ENCODE assay signal across 8 cellular contexts in the genomic region with DNA sequence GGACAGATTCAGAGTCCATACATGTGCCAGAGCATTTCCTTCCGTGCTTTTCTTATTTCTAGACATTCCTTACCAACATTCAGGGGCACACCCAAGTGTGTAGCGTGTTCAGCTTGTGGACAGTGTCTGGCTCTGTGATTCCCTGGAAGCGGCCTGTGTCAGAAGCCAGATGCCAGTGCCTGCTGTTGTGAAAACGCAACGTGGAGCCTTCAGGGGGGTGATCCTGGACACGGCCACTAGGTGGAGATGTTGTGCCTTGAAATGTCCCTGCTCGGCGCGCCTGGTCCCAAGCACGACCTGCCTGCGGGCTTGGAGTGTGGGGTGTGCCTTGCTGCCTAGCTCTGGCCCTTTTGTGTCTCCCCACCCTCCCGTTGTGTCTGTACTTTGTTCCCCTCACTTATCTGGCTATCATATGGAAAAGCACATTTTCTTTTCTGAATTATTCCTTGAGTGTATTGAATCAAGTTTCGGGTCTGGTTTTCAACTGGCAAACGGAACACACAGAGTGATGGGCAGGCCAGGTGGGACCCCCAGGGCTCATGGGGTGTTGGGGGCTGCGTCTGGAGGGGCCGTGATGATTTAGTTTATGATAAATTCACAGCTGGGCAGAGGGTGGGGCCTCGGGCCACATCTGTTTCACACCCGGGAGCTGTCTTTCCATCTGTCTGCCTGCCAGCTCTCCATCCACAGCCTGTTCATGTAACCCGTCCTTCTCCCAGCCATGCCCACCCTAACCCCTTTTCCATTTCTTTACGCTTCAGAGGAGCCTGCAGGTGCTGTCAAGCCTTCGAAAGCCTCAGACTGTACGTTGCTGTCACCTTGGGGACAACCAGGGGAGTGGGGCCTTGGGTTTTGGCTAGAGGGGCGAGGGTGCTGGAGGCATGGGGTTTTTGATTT.
A peak's percentile ranks its signal among the peaks of the same experiment; 100 is the strongest.
DNase-seq lines count a peak whose midpoint lies in the region; ATAC-seq and TF ChIP-seq lines count a peak whose summit lies in the region.

No MANE protein-coding gene starts in this region.

- peaks cover 10 to 16% of the 10 kb centered on the region in 2 donors for H3K27me3 Mint-ChIP-seq in CD4-positive, alpha-beta memory T cell
- H3K27me3 Mint-ChIP-seq in activated T-cell treated with anti-CD3 and anti-CD28 coated beads, Interleukin-2, amount 50 U/mL, for 24 hours = peaks cover 30% of the 10 kb centered on the region
- peaks cover 23% of the 10 kb centered on the region for H3K27me3 Mint-ChIP-seq in neural crest cell (ENCODE audit: low read depth)

- H3K4me1 Mint-ChIP-seq in CD4-positive, alpha-beta memory T cell = peaks cover 8 to 15% (median 12%) of the 10 kb centered on the region in 4 donors
- H3K4me1 Mint-ChIP-seq in activated T-cell treated with anti-CD3 and anti-CD28 coated beads, Interleukin-2, amount 50 U/mL, for 24 hours (ENCODE audit: low read depth) = peaks cover 10% of the 10 kb centered on the region
- peaks cover 25% of the 10 kb centered on the region for H3K4me1 Mint-ChIP-seq in neural crest cell

- no peak overlapping the region for H3K4me2 ChIP-seq in OCI-LY3 (ENCODE audit: low read length)

- peak; percentile 45 to 53 (median 46) for DNase-seq in CD4-positive, alpha-beta memory T cell
- DNase-seq in HFF-Myc (ENCODE audit: extremely low read depth, low read depth) (peak; percentile 52), fibroblast of peridontal ligament (ENCODE audit: extremely low read depth) (peak; percentile 56), neural crest cell (ENCODE audit: low read depth, low spot score) (peak; percentile 76), substantia nigra (lab: John Stamatoyannopoulos, UW) (peak in 47 of 49 donors; percentile 18 to 83 (median 65))
- peak; percentile 82 for DNase-seq in activated T-cell treated with anti-CD3 and anti-CD28 coated beads, Interleukin-2, amount 50 U/mL, for 24 hours

- H3K27ac Mint-ChIP-seq in CD4-positive, alpha-beta memory T cell = no peak overlapping the region
- H3K27ac Mint-ChIP-seq in activated T-cell treated with anti-CD3 and anti-CD28 coated beads, Interleukin-2, amount 50 U/mL, for 24 hours = no peak overlapping the region
- H3K27ac Mint-ChIP-seq in neural crest cell (ENCODE audit: unreplicated experiment) = no peak overlapping the region

- H3K79me2 ChIP-seq in OCI-LY3 (ENCODE audit: low read length) = no peaks in the 10 kb centered on the region

- H3K9ac ChIP-seq in OCI-LY3 (ENCODE audit: low read length) = no peak overlapping the region

- no peak for ATAC-seq in GM21526 (IDR thresholded peaks at IDR 0.05; ENCODE audit: low FRiP score, unreplicated experiment)

- H3K4me3 Mint-ChIP-seq in CD4-positive, alpha-beta memory T cell = no peak overlapping the region
- no peak overlapping the region for H3K4me3 Mint-ChIP-seq in activated T-cell treated with anti-CD3 and anti-CD28 coated beads, Interleukin-2, amount 50 U/mL, for 24 hours
- no peak overlapping the region for H3K4me3 Mint-ChIP-seq in neural crest cell

- intact Hi-C loops in CD4-positive, alpha-beta memory T cell (cut with micrococcal nuclease) = loop anchor here (1.0 to 5.0 kb wide), 2 partner anchors 601 to 1308 kb away; no protein-coding TSS in a partner anchor

- H3K27me3 ChIP-seq in CD4-positive, alpha-beta memory T cell (ENCODE audit: insufficient read depth, low read length) = no peaks in the 10 kb centered on the region
- peaks cover 12% of the 10 kb centered on the region; the same call in 1 of the 2 replicates for H3K27me3 ChIP-seq in OCI-LY3 (ENCODE audit: low read depth, low read length)

- no peak overlapping the region for H3K4me3 ChIP-seq in CD4-positive, alpha-beta memory T cell (ENCODE audit: low read length in 2 of 2)
- H3K4me3 ChIP-seq in HFF-Myc (replicated peaks; ENCODE audit: low read depth, low read length) (no peak overlapping the region), OCI-LY3 (ENCODE audit: low read length) (no peak overlapping the region)

- H4K20me1 ChIP-seq in OCI-LY3 (ENCODE audit: insufficient read depth, low read length) = no peaks in the 10 kb centered on the region

- CTCF ChIA-PET in CD4-positive, alpha-beta memory T cell (lab: Charles Lee; ENCODE audit: partially characterized antibody) = interaction anchor here (1.0 to 7.5 kb wide), 9 partner anchors 9 to 1196 kb away, joined by 3 to 47 read pairs (median 9); no protein-coding TSS in a partner anchor

- H3K36me3 ChIP-seq in CD4-positive, alpha-beta memory T cell (ENCODE audit: insufficient read depth, low read length) = no peaks in the 10 kb centered on the region
- no peaks in the 10 kb centered on the region for H3K36me3 ChIP-seq in OCI-LY3 (replicated peaks; ENCODE audit: low read depth, low read length)

- peak; percentile 77 for TF ChIP-seq CTCF in HFF-Myc (IDR thresholded peaks at IDR 0.05; ENCODE audit: low read depth, low read length, missing control alignments)
- peak; percentile 79 for TF ChIP-seq CTCF in OCI-LY3 (IDR thresholded peaks at IDR 0.05; ENCODE audit: low read depth, low read length)
- peak; percentile 89 for TF ChIP-seq CTCF in neural crest cell (conservative IDR thresholded peaks at IDR 0.05)

- POLR2A ChIA-PET in CD4-positive, alpha-beta memory T cell (lab: Charles Lee; ENCODE audit: partially characterized antibody) = no interaction called here

- H2AFZ ChIP-seq in OCI-LY3 (ENCODE audit: low read depth, low read length) = no peak overlapping the region

- H3K9me3 ChIP-seq in CD4-positive, alpha-beta memory T cell (ENCODE audit: control insufficient read depth in 1 of 2, low read length in 2 of 2) = no peaks in the 10 kb centered on the region
- H3K9me3 ChIP-seq in OCI-LY3 (ENCODE audit: insufficient read depth, low read length) = no peaks in the 10 kb centered on the region

- no peak overlapping the region for H3K27ac ChIP-seq in CD4-positive, alpha-beta memory T cell (ENCODE audit: low read depth, low read length)
- H3K27ac ChIP-seq in OCI-LY3 (ENCODE audit: low read length) (no peak overlapping the region), substantia nigra (ENCODE audit: low read depth, low read length, poor library complexity, severe bottlenecking) (no peak overlapping the region)

- peaks cover 6% of the 10 kb centered on the region for H3K4me1 ChIP-seq in CD4-positive, alpha-beta memory T cell (ENCODE audit: insufficient read depth, low read length)
- H3K4me1 ChIP-seq in OCI-LY3 (ENCODE audit: low read length) = no peaks in the 10 kb centered on the region

- peaks cover 0 to 8% (median 0%) of the 10 kb centered on the region in 8 donors for H3K9me3 Mint-ChIP-seq in CD4-positive, alpha-beta memory T cell
- no peaks in the 10 kb centered on the region for H3K9me3 Mint-ChIP-seq in activated T-cell treated with anti-CD3 and anti-CD28 coated beads, Interleukin-2, amount 50 U/mL, for 24 hours
- no peaks in the 10 kb centered on the region for H3K9me3 Mint-ChIP-seq in neural crest cell

- H3K36me3 Mint-ChIP-seq in CD4-positive, alpha-beta memory T cell = peaks cover 0 to 4% of the 10 kb centered on the region in 2 donors
- no peaks in the 10 kb centered on the region for H3K36me3 Mint-ChIP-seq in activated T-cell treated with anti-CD3 and anti-CD28 coated beads, Interleukin-2, amount 50 U/mL, for 24 hours (ENCODE audit: low read depth)
- H3K36me3 Mint-ChIP-seq in neural crest cell (ENCODE audit: low read depth) = peaks cover 4% of the 10 kb centered on the region
